Comparison of ENCODE assay signal across 28 cellular contexts in the genomic region with DNA sequence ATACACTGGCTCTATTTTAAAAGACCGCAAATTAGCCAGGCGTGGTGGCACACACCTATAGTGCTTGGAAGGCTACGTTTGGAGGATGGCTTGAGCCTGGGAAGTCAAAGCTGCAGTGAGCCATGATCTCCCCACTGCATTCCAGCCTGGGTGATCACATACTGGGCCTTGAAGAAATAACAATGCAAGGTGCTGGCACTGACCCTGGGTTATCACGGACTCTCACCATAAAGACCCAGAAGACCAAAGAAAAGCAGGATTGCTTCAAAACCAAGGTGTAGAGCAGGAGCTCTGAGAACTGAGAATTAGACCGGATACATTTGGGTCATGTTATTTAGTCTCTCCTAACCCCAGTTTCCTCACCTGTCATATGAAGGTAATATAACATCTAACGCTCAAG.
"Had no signal": no experiment of that assay in that cellular context is flagged by ENCODE, and none has a peak within 500 bp of the region (broad histone marks: within the 10 kb centered on the region; RNA-seq: fewer than 3 reads in every experiment).

No MANE protein-coding gene starts in this region.

- DNase-seq: colonic mucosa; cortex of kidney; dermis blood vessel endothelial cell; dorsolateral prefrontal cortex; effector CD4-positive, alpha-beta T cell; effector CD8-positive, alpha-beta T cell; effector memory CD4-positive, alpha-beta T cell; effector memory CD8-positive, alpha-beta T cell; endodermal cell; erythroblast; esophagus squamous epithelium; foreskin fibroblast; foreskin keratinocyte; foreskin melanocyte; gastrocnemius medialis; glutamatergic neuron; head of caudate nucleus; heart left ventricle; heart right ventricle had no signal

- H3K36me3 ChIP-seq: colonic mucosa had no signal

- H3K4me2 ChIP-seq: hepatocyte had no signal

- H3K27ac Mint-ChIP-seq: dendritic cell treated with granulocyte-macrophage colony-stimulating factor and Interleukin-4, amounts not matched to agents 40 ng/mL and 50 ng/mL, for 4 days; endodermal cell had no signal

- H3K27me3 Mint-ChIP-seq: dendritic cell treated with granulocyte-macrophage colony-stimulating factor and Interleukin-4, amounts not matched to agents 40 ng/mL and 50 ng/mL, for 4 days; effector memory CD8-positive, alpha-beta T cell had no signal

- H3K27ac ChIP-seq: colonic mucosa, coronary artery, epithelial cell of prostate, esophagus muscularis mucosa, esophagus squamous epithelium, foreskin keratinocyte, gastrocnemius medialis, gastroesophageal sphincter, heart left ventricle, heart right ventricle, hepatocyte had no signal

- H3K27me3 ChIP-seq: colonic mucosa, dorsolateral prefrontal cortex, esophagus muscularis mucosa, esophagus squamous epithelium, foreskin keratinocyte, gastrocnemius medialis, gastroesophageal sphincter, heart left ventricle, heart right ventricle, hepatocyte had no signal

- ATAC-seq: effector memory CD8-positive, alpha-beta T cell; esophagus mucosa; foreskin keratinocyte; gastrocnemius medialis; gastroesophageal sphincter; heart left ventricle; heart right ventricle had no signal

- H3K4me3 ChIP-seq: colonic mucosa, coronary artery, dorsolateral prefrontal cortex, esophagus muscularis mucosa, esophagus squamous epithelium, gastrocnemius medialis, gastroesophageal sphincter, heart left ventricle, heart right ventricle, hepatocyte had no signal

- H3K9me3 ChIP-seq: colonic mucosa, esophagus muscularis mucosa, esophagus squamous epithelium, gastrocnemius medialis, gastroesophageal sphincter, heart left ventricle, heart right ventricle had no signal

- FAIRE-seq: endometrium, endothelial cell of umbilical vein had no signal

- H3K9me3 Mint-ChIP-seq: dendritic cell treated with granulocyte-macrophage colony-stimulating factor and Interleukin-4, amounts not matched to agents 40 ng/mL and 50 ng/mL, for 4 days; effector memory CD8-positive, alpha-beta T cell had no signal

- H3K4me1 ChIP-seq: colonic mucosa had no signal

- H3K4me3 Mint-ChIP-seq: dendritic cell treated with granulocyte-macrophage colony-stimulating factor and Interleukin-4, amounts not matched to agents 40 ng/mL and 50 ng/mL, for 4 days; effector memory CD8-positive, alpha-beta T cell; endodermal cell had no signal

- H2AFZ ChIP-seq: hepatocyte had no signal
